8 cellular contexts compared by ENCODE assay signal in genomic region chr13:24220086-24220703, GRCh38. TPM values are rescaled to one million over a fixed set of nuclear protein-coding genes. Genes with fewer than 3 reads are reported as not detected.
DNase-seq lines count a peak whose midpoint lies in the region; ATAC-seq and TF ChIP-seq lines count a peak whose summit lies in the region.

No MANE protein-coding gene starts in this region.

- peak; percentile 78 for TF ChIP-seq CTCF in NB4 (IDR thresholded peaks at IDR 0.05; ENCODE audit: low read depth, low read length)
- TF ChIP-seq CTCF in body of pancreas (IDR thresholded peaks at IDR 0.05) = peak; percentile 56 to 94 (median 90)

- H3K27me3 ChIP-seq in body of pancreas (no peaks in the 10 kb centered on the region), iPS DF 6.9 (ENCODE audit: control insufficient read depth, insufficient read depth, low read length) (no peaks in the 10 kb centered on the region)

- H3K4me3 ChIP-seq in NB4 (ENCODE audit: low read depth, low read length) (no peak overlapping the region), SK-N-MC (no peak overlapping the region), body of pancreas (no peak overlapping the region), iPS DF 6.9 (ENCODE audit: low read length) (no peak overlapping the region)

- no peak overlapping the region for H3K9ac ChIP-seq in SK-N-MC (ENCODE audit: insufficient read length)

- intact Hi-C loops in body of pancreas (cut with DNase I) = loop anchor here (10.0 kb wide), 1 partner anchor 205 kb away; no protein-coding TSS in a partner anchor

- TF ChIP-seq POLR2A in NB4 (IDR thresholded peaks at IDR 0.05; ENCODE audit: extremely low read depth, insufficient read length) (no peak), body of pancreas (IDR thresholded peaks at IDR 0.05) (no peak)

- H3K36me3 ChIP-seq in SK-N-MC (ENCODE audit: insufficient read depth, low read length) = no peaks in the 10 kb centered on the region; the same call in 1 of the 2 replicates
- H3K36me3 ChIP-seq in body of pancreas (replicated peaks in 1 of 2; ENCODE audit: insufficient read depth in 1 of 2, low read depth in 2 of 2) = peaks cover 0 to 5% of the 10 kb centered on the region in 2 donors
- H3K36me3 ChIP-seq in iPS DF 6.9 (ENCODE audit: control insufficient read depth, insufficient read depth, low read length) = peaks cover 12% of the 10 kb centered on the region; the same call in 1 of the 2 replicates

- ATAC-seq in GM21423 (IDR thresholded peaks at IDR 0.05; ENCODE audit: unreplicated experiment) (peak; percentile 42), body of pancreas (peak; percentile 65), HG02610 (IDR thresholded peaks at IDR 0.05; ENCODE audit: unreplicated experiment) (no peak)

- H3K4me1 ChIP-seq in body of pancreas = peaks cover 100% of the 10 kb centered on the region
- H3K4me1 ChIP-seq in iPS DF 6.9 (ENCODE audit: control insufficient read depth, insufficient read depth, low read length) = peaks cover 3% of the 10 kb centered on the region; the same call in 1 of the 2 replicates

- WGBS in body of pancreas, 2 donors = 22 to 29% methylated on average over 6 of the region's 6 CpGs
- WGBS in iPS DF 6.9 (ENCODE audit: insufficient coverage, insufficient read length) = no CpG with 5 or more reads among the region's 6 CpGs

- H3K27ac ChIP-seq in SK-N-MC = no peak overlapping the region
- H3K27ac ChIP-seq in body of pancreas = peak overlapping the region; percentile 83 to 94 (median 90)
- no peak overlapping the region for H3K27ac ChIP-seq in iPS DF 6.9 (ENCODE audit: low read length)

- DNase-seq in CMK (ENCODE audit: low read depth) (peak; percentile 43), NB4 (ENCODE audit: low read depth) (peak; percentile 84), SK-N-MC (ENCODE audit: low read depth, low spot score) (peak; percentile 66), body of pancreas (peak; percentile 74 to 89 (median 83)), iPS DF 6.9 (ENCODE audit: low read depth, low spot score) (peak; percentile 52), smooth muscle cell of the brain vasculature (ENCODE audit: low read depth, low spot score) (peak; percentile 68)

- H3K9me3 ChIP-seq in SK-N-MC (ENCODE audit: low read depth, low read length) (no peaks in the 10 kb centered on the region), body of pancreas (no peaks in the 10 kb centered on the region), iPS DF 6.9 (ENCODE audit: control insufficient read depth, insufficient read depth, low read length) (no peaks in the 10 kb centered on the region)

RNA-seq across cellular contexts. Expression of gene SPATA13, which starts 59.7 kb away (rescaled TPM):
- 100 to 1,000 TPM in 1 of 2 donors, 10 to 100 TPM in 1; 83.3 to 359 TPM for total RNA-seq in body of pancreas

Comparison
In these comparisons a context has a peak if more than half of its experiments do, and no peak if none do; other contexts are left out.
1. H3K27ac ChIP-seq: peak in body of pancreas (4 of 4); none in SK-N-MC (single experiment) and iPS DF 6.9 (single experiment).
2. Peak in every context shown above with its lines, with median percentiles within 50 percentile points of each other: DNase-seq.